In the genomic region with DNA sequence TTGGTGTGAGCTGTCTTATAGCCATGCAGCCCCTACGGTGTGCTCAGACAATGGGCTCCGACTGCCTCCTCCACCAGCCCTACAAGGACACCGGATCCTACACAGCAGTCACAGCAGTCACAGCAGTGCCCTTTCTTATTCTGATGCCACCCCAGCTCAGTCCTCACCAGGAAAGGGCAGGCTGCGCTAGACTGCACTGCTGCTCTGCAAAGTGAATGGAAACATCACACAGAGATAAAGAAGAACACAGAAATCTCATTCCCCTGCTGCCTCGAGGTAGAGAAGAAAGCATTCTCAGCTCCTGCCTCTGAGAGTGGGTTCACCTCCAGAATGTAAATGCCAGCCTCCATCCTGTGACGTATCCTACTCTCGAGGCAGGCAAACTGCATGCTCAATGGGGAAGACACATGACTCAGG, we compare ENCODE assay signal across 1 cellular context.
TF ChIP-seq lines count a peak whose summit lies in the region.

No MANE protein-coding gene starts in this region.

TF ChIP-seq in GM23338, 12 proteins besides CTCF, POLR2A, EP300 and RAD21 (continued from another document):
- TF ChIP-seq REST (IDR thresholded peaks at IDR 0.05; ENCODE audit: unreplicated experiment), result no peak
- no peak for TF ChIP-seq JUNB (IDR thresholded peaks at IDR 0.05; ENCODE audit: unreplicated experiment)
TF ChIP-seq in GM23338: peak in this region for 3.
